ENCODE assay signal across 8 cellular contexts in genomic region chr18:51195086-51195601, GRCh38. TPM values are rescaled to one million over a fixed set of nuclear protein-coding genes. Genes with fewer than 3 reads are reported as not detected.
DNase-seq lines count a peak whose midpoint lies in the region; ATAC-seq and TF ChIP-seq lines count a peak whose summit lies in the region.

No MANE protein-coding gene starts in this region.

- H3K27ac Mint-ChIP-seq in activated naive CD4-positive, alpha-beta T cell treated with anti-CD3 and anti-CD28 coated beads for 36 hours: peak overlapping the region; percentile 96
- peak overlapping the region; percentile 85 to 97 for H3K27ac Mint-ChIP-seq in activated naive CD4-positive, alpha-beta T cell treated with anti-CD3 and anti-CD28 coated beads, Interleukin-2, amount 50 U/mL, for 72 hours

- DNase-seq in activated naive CD4-positive, alpha-beta T cell treated with anti-CD3 and anti-CD28 coated beads for 36 hours: no peak
- no peak for DNase-seq in activated naive CD4-positive, alpha-beta T cell (lab: John Stamatoyannopoulos, UW)
- no peak for DNase-seq in activated naive CD4-positive, alpha-beta T cell treated with anti-CD3 and anti-CD28 coated beads, Interleukin-2, amount 50 U/mL, for 72 hours (ENCODE audit: low spot score in 2 of 2)
- no peak for DNase-seq in kidney epithelial cell (ENCODE audit: low read depth)
- no peak for DNase-seq in transverse colon
- DNase-seq in posterior cingulate gyrus: no peak
- no peak for DNase-seq in NCI-H345 treated with DMSO at 0.1 percent for 48 hours (lab: John Stamatoyannopoulos, UW; ENCODE audit: unreplicated experiment)

- H3K4me3 Mint-ChIP-seq in activated naive CD4-positive, alpha-beta T cell treated with anti-CD3 and anti-CD28 coated beads for 36 hours: peak overlapping the region; percentile 84

- no peaks in the 10 kb centered on the region for H3K27me3 Mint-ChIP-seq in activated naive CD4-positive, alpha-beta T cell treated with anti-CD3 and anti-CD28 coated beads for 36 hours (ENCODE audit: low read depth)

- H3K36me3 ChIP-seq in kidney epithelial cell (ENCODE audit: control insufficient read depth, insufficient read depth, low read length): no peaks in the 10 kb centered on the region
- no peaks in the 10 kb centered on the region for H3K36me3 ChIP-seq in transverse colon

- TF ChIP-seq CTCF in kidney epithelial cell (IDR thresholded peaks at IDR 0.05; ENCODE audit: insufficient read depth, low read length, poor library complexity, severe bottlenecking) (no peak), transverse colon (IDR thresholded peaks at IDR 0.05) (no peak)

- no peak for ATAC-seq in activated naive CD4-positive, alpha-beta T cell treated with anti-CD3 and anti-CD28 coated beads, Interleukin-2, amount 50 U/mL, for 72 hours
- no peak for ATAC-seq in HG02973 (IDR thresholded peaks at IDR 0.05; ENCODE audit: unreplicated experiment)

- H3K4me3 ChIP-seq in kidney epithelial cell (ENCODE audit: low read depth, low read length) (peak overlapping the region; percentile 99), transverse colon (peak overlapping the region; percentile 61 to 99 (median 98))

- in situ Hi-C loops in transverse colon (cut with MboI; ENCODE audit: low pct_ligation_motif_present in 1 of 4, low pct_unique_long_range_greater_than_20kb in 1 of 4, low sequenced_read_pairs in 3 of 4): no loop called here

- no peaks in the 10 kb centered on the region for H3K9me3 ChIP-seq in transverse colon

- WGBS in transverse colon (ENCODE audit: low coverage in 1 of 2), 2 donors: 8 to 10% methylated on average over 6 of the region's 6 CpGs

- no peaks in the 10 kb centered on the region for H3K9me3 Mint-ChIP-seq in activated naive CD4-positive, alpha-beta T cell treated with anti-CD3 and anti-CD28 coated beads for 36 hours
- H3K9me3 Mint-ChIP-seq in activated naive CD4-positive, alpha-beta T cell treated with anti-CD3 and anti-CD28 coated beads, Interleukin-2, amount 50 U/mL, for 72 hours: peaks cover 0 to 4% of the 10 kb centered on the region in 2 donors

- H3K27ac ChIP-seq in transverse colon: peak overlapping the region; percentile 98 to 99 (median 99)

- peaks cover 44% of the 10 kb centered on the region for H3K4me1 Mint-ChIP-seq in activated naive CD4-positive, alpha-beta T cell treated with anti-CD3 and anti-CD28 coated beads for 36 hours (ENCODE audit: low read depth)

- CTCF ChIA-PET in activated naive CD4-positive, alpha-beta T cell treated with anti-CD3 and anti-CD28 coated beads for 36 hours (lab: Charles Lee): interaction anchor here (1.3 to 3.4 kb wide), 3 partner anchors 28 to 42 kb away, joined by 3 to 19 read pairs (median 5); no protein-coding TSS in a partner anchor

- TF ChIP-seq EP300 in transverse colon (IDR thresholded peaks at IDR 0.05; ENCODE audit: low read depth): no peak

- peaks cover 23 to 59% (median 40%) of the 10 kb centered on the region in 4 donors for H3K4me1 ChIP-seq in transverse colon

- no peak for TF ChIP-seq POLR2A in transverse colon (IDR thresholded peaks at IDR 0.05)

- peaks cover 27% of the 10 kb centered on the region for H3K36me3 Mint-ChIP-seq in activated naive CD4-positive, alpha-beta T cell treated with anti-CD3 and anti-CD28 coated beads for 36 hours (ENCODE audit: low read depth)
- H3K36me3 Mint-ChIP-seq in activated naive CD4-positive, alpha-beta T cell treated with anti-CD3 and anti-CD28 coated beads, Interleukin-2, amount 50 U/mL, for 72 hours: peaks cover 18 to 43% of the 10 kb centered on the region in 2 donors

- H3K27me3 ChIP-seq in kidney epithelial cell (ENCODE audit: control insufficient read depth, insufficient read depth, low read length): no peaks in the 10 kb centered on the region
- no peaks in the 10 kb centered on the region for H3K27me3 ChIP-seq in transverse colon

- intact Hi-C loops in activated naive CD4-positive, alpha-beta T cell treated with anti-CD3 and anti-CD28 coated beads for 36 hours (cut with micrococcal nuclease): loop anchor here (1.0 to 10.0 kb wide), 5 partner anchors 24 to 1383 kb away; partner anchors contain the start of genes ACAA2, ELAC1 and SKA1
- intact Hi-C loops in transverse colon (cut with DNase I; ENCODE audit: low total_unique reads): no loop called here
- intact Hi-C loops in posterior cingulate gyrus (cut with DNase I): loop anchor here (5.0 to 10.0 kb wide), 3 partner anchors 168 to 320 kb away; partner anchors contain the start of gene ME2

RNA-seq across cellular contexts. Expression of gene MEX3C, which starts 2.3 kb away (rescaled TPM):
- 10 to 100 TPM; 50.9 to 52.4 TPM for total RNA-seq in activated naive CD4-positive, alpha-beta T cell treated with anti-CD3 and anti-CD28 coated beads for 36 hours
- 10 to 100 TPM; 59.0 to 82.5 TPM for total RNA-seq in activated naive CD4-positive, alpha-beta T cell treated with anti-CD3 and anti-CD28 coated beads, Interleukin-2, amount 50 U/mL, for 72 hours
- 60.1 and 64.7 TPM in 2 replicates for total RNA-seq in kidney epithelial cell
- 10 to 100 TPM; 11.3 to 27.8 (median 24.2) TPM for total RNA-seq in transverse colon
